In genomic region chr12:78164154-78164553, GRCh38 we compare ENCODE assay signal across 26 cellular contexts.
"Had no signal": no experiment of that assay in that cellular context is flagged by ENCODE, and none has a peak within 500 bp of the region (broad histone marks: within the 10 kb centered on the region; RNA-seq: fewer than 3 reads in every experiment).

No MANE protein-coding gene starts in this region.

- H3K9ac ChIP-seq: neural progenitor cell had no signal

- ATAC-seq: activated CD8-positive, alpha-beta T cell treated with anti-CD3 and anti-CD28 coated beads, Interleukin-2, amount 10 ng/mL, durations not matched to agents 7 days and 5 days; activated naive CD8-positive, alpha-beta T cell treated with anti-CD3 and anti-CD28 coated beads, Interleukin-2, amount 50 U/mL, for 24 hours; gastrocnemius medialis; left ventricle myocardium superior; naive thymus-derived CD8-positive, alpha-beta T cell; sciatic nerve; stimulated activated naive B cell treated with anti-CD40 and anti-IgM and Interleukin-4, amounts not matched to agents 10 μg/mL and 1 μg/mL and 100 μg/mL, for 72 hours had no signal

- H3K27me3 ChIP-seq: esophagus squamous epithelium, gastrocnemius medialis, neural progenitor cell, testis, uterus had no signal

- H3K27ac ChIP-seq: esophagus squamous epithelium, gastrocnemius medialis, neural progenitor cell, testis, uterus had no signal

- H2AFZ ChIP-seq: neural progenitor cell had no signal

- H3K4me3 ChIP-seq: esophagus squamous epithelium, gastrocnemius medialis, neural progenitor cell, testis, uterus had no signal

- DNase-seq: activated CD4-positive, alpha-beta T cell treated with anti-CD3 and anti-CD28 coated beads for 1 hour; activated CD4-positive, alpha-beta T cell treated with anti-CD3 and anti-CD28 coated beads, Interleukin-2, amount 50 U/mL, for 1 hour; activated CD8-positive, alpha-beta T cell treated with anti-CD3 and anti-CD28 coated beads, Interleukin-2, amount 10 ng/mL, durations not matched to agents 7 days and 5 days; activated gamma-delta T cell; activated naive CD4-positive, alpha-beta T cell treated with anti-CD3 and anti-CD28 coated beads, Interleukin-2, amount 50 U/mL, for 16 hours; activated naive CD8-positive, alpha-beta T cell treated with anti-CD3 and anti-CD28 coated beads, Interleukin-2, amount 50 U/mL, for 24 hours; cerebellar nuclear complex; cortex of kidney; endodermal cell; esophagus squamous epithelium; gastrocnemius medialis; head of caudate nucleus; hypothalamus; left ventricle myocardium superior; mammary epithelial cell; naive thymus-derived CD8-positive, alpha-beta T cell; small intestine; stimulated activated CD4-positive, alpha-beta T cell treated with anti-CD3 and anti-CD28 coated beads, Interleukin-15, amount 100 ng/mL, for 24 hours; stimulated activated CD4-positive, alpha-beta T cell treated with anti-CD3 and anti-CD28 coated beads, Interleukin-2, amount 100 ng/mL, for 48 hours; stimulated activated CD8-positive, alpha-beta memory T cell treated with anti-CD3 and anti-CD28 coated beads, Interleukin-4, amount 100 ng/mL, for 48 hours; stimulated activated naive B cell treated with anti-CD40 and anti-IgM and Interleukin-4, amounts not matched to agents 10 μg/mL and 1 μg/mL and 100 μg/mL, for 72 hours; testis; trophoblast cell; uterus had no signal

- H3K36me3 ChIP-seq: esophagus squamous epithelium, gastrocnemius medialis, neural progenitor cell, uterus had no signal

- H3K9me3 ChIP-seq: esophagus squamous epithelium, gastrocnemius medialis, testis, uterus had no signal

- H3K4me2 ChIP-seq: neural progenitor cell had no signal

- H3K4me1 ChIP-seq: esophagus squamous epithelium, gastrocnemius medialis, neural progenitor cell, testis, uterus had no signal
